29 cellular contexts compared by ENCODE assay signal in genomic region chr5:38330207-38330606, GRCh38.
DNase-seq lines count a peak whose midpoint lies in the region; ATAC-seq, FAIRE-seq and TF ChIP-seq lines count a peak whose summit lies in the region.
"Had no signal": no experiment of that assay in that cellular context is flagged by ENCODE, and none has a peak within 500 bp of the region (broad histone marks: within the 10 kb centered on the region; RNA-seq: fewer than 3 reads in every experiment).

No MANE protein-coding gene starts in this region.

- H3K27me3 Mint-ChIP-seq in endothelial cell (ENCODE audit: unreplicated experiment), result no peaks in the 10 kb centered on the region
- H3K27me3 Mint-ChIP-seq: activated naive CD8-positive, alpha-beta T cell treated with anti-CD3 and anti-CD28 coated beads, Interleukin-2, amount 10 ng/mL, durations not matched to agents 7 days and 5 days had no signal

- no peak overlapping the region for H3K4me3 ChIP-seq in keratinocyte (ENCODE audit: control insufficient read depth in 2 of 3, extremely low read depth in 1 of 3, insufficient read depth in 2 of 3, low read depth in 1 of 3, low read length in 3 of 3)
- H3K4me3 ChIP-seq: lower lobe of right lung, spleen had no signal

- H3K79me2 ChIP-seq in keratinocyte (ENCODE audit: control insufficient read depth, insufficient read depth, low read length), result no peaks in the 10 kb centered on the region

- H3K4me3 Mint-ChIP-seq in endothelial cell (ENCODE audit: unreplicated experiment), result no peak overlapping the region
- H3K4me3 Mint-ChIP-seq: activated naive CD8-positive, alpha-beta T cell treated with anti-CD3 and anti-CD28 coated beads, Interleukin-2, amount 10 ng/mL, durations not matched to agents 7 days and 5 days; T-helper 2 cell treated with Interferon-gamma antibody and Interleukin-4, amounts not matched to agents 5 μg/mL and 100 μg/mL, for 36 hours; WTC11 had no signal

- DNase-seq in AG08395 (ENCODE audit: low spot score), result peak; percentile 78
- DNase-seq in HT1080 (ENCODE audit: low read depth), result peak; percentile 78
- DNase-seq in astrocyte of the hippocampus (ENCODE audit: low read depth, low spot score), result peak; percentile 48
- no peak for DNase-seq in keratinocyte (ENCODE audit: low read depth, low spot score)
- DNase-seq in NCI-H82 (lab: John Stamatoyannopoulos, UW), result no peak
- DNase-seq in GM12891 (ENCODE audit: insufficient read length, low spot score), result no peak
- no peak for DNase-seq in endothelial cell (ENCODE audit: low spot score)
- DNase-seq: 8988T; activated CD4-positive, alpha-beta T cell treated with anti-CD3 and anti-CD28 coated beads, Interleukin-2, amount 50 U/mL, for 4 hours; activated CD8-positive, alpha-beta memory T cell treated with anti-CD3 and anti-CD28 coated beads, Interleukin-2, amount 50 U/mL, for 4 hours; activated naive CD8-positive, alpha-beta T cell treated with anti-CD3 and anti-CD28 coated beads, Interleukin-2, amount 10 ng/mL, durations not matched to agents 7 days and 5 days; BE2C; cortex of kidney; DMS79 treated with DMSO at 0.1 percent for 48 hours; hippocampal formation; lower lobe of right lung; NCI-H1436 treated with DMSO at 0.1 percent for 48 hours; NCI-H510A treated with DMSO at 0.1 percent for 48 hours; nucleus accumbens; spleen; stimulated activated CD4-positive, alpha-beta T cell treated with anti-CD3 and anti-CD28 coated beads, Interleukin-4, amount 100 ng/mL, for 4 hours; stimulated activated naive CD8-positive, alpha-beta T cell treated with anti-CD3 and anti-CD28 coated beads, Interleukin-15, Interleukin-2, amounts not matched to agents 100 U/mL and 50 U/mL, for 24 hours had no signal

- no peaks in the 10 kb centered on the region for H3K27me3 ChIP-seq in keratinocyte (ENCODE audit: control insufficient read depth, extremely low read depth, insufficient read depth, low read length)
- H3K27me3 ChIP-seq: BE2C, spleen had no signal

- dilution Hi-C loops in keratinocyte (cut with MboI; ENCODE audit: extremely low pct_ligation_motif_present, low sequenced_read_pairs), result no loop called here

- no peaks in the 10 kb centered on the region for H3K9me3 Mint-ChIP-seq in endothelial cell (ENCODE audit: unreplicated experiment)
- H3K9me3 Mint-ChIP-seq: activated naive CD8-positive, alpha-beta T cell treated with anti-CD3 and anti-CD28 coated beads, Interleukin-2, amount 10 ng/mL, durations not matched to agents 7 days and 5 days; T-helper 2 cell treated with Interferon-gamma antibody and Interleukin-4, amounts not matched to agents 5 μg/mL and 100 μg/mL, for 36 hours had no signal

- H3K36me3 ChIP-seq in keratinocyte (ENCODE audit: control insufficient read depth in 2 of 2, extremely low read depth in 1 of 2, insufficient read depth in 2 of 2, low read length in 2 of 2), result no peaks in the 10 kb centered on the region
- H3K36me3 ChIP-seq: BE2C, lower lobe of right lung, spleen had no signal

- no peak overlapping the region for H3K27ac Mint-ChIP-seq in endothelial cell (ENCODE audit: unreplicated experiment)
- H3K27ac Mint-ChIP-seq: activated naive CD8-positive, alpha-beta T cell treated with anti-CD3 and anti-CD28 coated beads, Interleukin-2, amount 10 ng/mL, durations not matched to agents 7 days and 5 days; T-helper 2 cell treated with Interferon-gamma antibody and Interleukin-4, amounts not matched to agents 5 μg/mL and 100 μg/mL, for 36 hours; WTC11 had no signal

- H3K27ac ChIP-seq in keratinocyte (ENCODE audit: control insufficient read depth, insufficient read depth, low read length), result no peak overlapping the region
- H3K27ac ChIP-seq: HL-60, lower lobe of right lung, spleen had no signal

- H3K9me1 ChIP-seq in keratinocyte (ENCODE audit: control insufficient read depth, extremely low read depth, insufficient read depth, low read length), result no peaks in the 10 kb centered on the region

- TF ChIP-seq POLR2A in GM12891 (IDR thresholded peaks at IDR 0.05; ENCODE audit: low read depth, low read length), result no peak

- no peak overlapping the region for H3K4me2 ChIP-seq in keratinocyte (ENCODE audit: control insufficient read depth, extremely low read depth, insufficient read depth, low read depth, low read length)

- no peaks in the 10 kb centered on the region for H3K36me3 Mint-ChIP-seq in endothelial cell (ENCODE audit: low read depth, unreplicated experiment)
- H3K36me3 Mint-ChIP-seq: activated naive CD8-positive, alpha-beta T cell treated with anti-CD3 and anti-CD28 coated beads, Interleukin-2, amount 10 ng/mL, durations not matched to agents 7 days and 5 days had no signal

- H3K4me1 Mint-ChIP-seq in endothelial cell (ENCODE audit: unreplicated experiment), result no peaks in the 10 kb centered on the region
- H3K4me1 Mint-ChIP-seq: activated naive CD8-positive, alpha-beta T cell treated with anti-CD3 and anti-CD28 coated beads, Interleukin-2, amount 10 ng/mL, durations not matched to agents 7 days and 5 days had no signal

- no peaks in the 10 kb centered on the region for H4K20me1 ChIP-seq in keratinocyte (ENCODE audit: control insufficient read depth, extremely low read depth, insufficient read depth, low read length)

- FAIRE-seq in keratinocyte (lab: Jason Lieb, UNC), result peak; percentile 29
- no peak for FAIRE-seq in GM12891 (lab: Jason Lieb, UNC)
- FAIRE-seq: H1, islet of Langerhans had no signal

- no peak overlapping the region for H3K9ac ChIP-seq in keratinocyte (ENCODE audit: control insufficient read depth, extremely low read depth, insufficient read depth, low read length)

- H2AFZ ChIP-seq in keratinocyte (ENCODE audit: control insufficient read depth, low read length), result no peak overlapping the region

- TF ChIP-seq CTCF in keratinocyte (optimal IDR thresholded peaks at IDR 0.05 in 1 of 3, IDR thresholded peaks at IDR 0.05 in 1 of 3, conservative IDR thresholded peaks at IDR 0.05 in 1 of 3; ENCODE audit: extremely low read depth in 1 of 3, insufficient read depth in 2 of 3, low read length in 3 of 3) (no peak), endothelial cell (IDR thresholded peaks at IDR 0.05; ENCODE audit: unreplicated experiment) (no peak)

- ATAC-seq in GM18502 (IDR thresholded peaks at IDR 0.05; ENCODE audit: poor library complexity, unreplicated experiment), result no peak
- ATAC-seq: lower lobe of right lung; SK-N-SH treated with all-trans-retinoic acid at 6 μM for 48 hours; stimulated activated naive CD8-positive, alpha-beta T cell treated with anti-CD3 and anti-CD28 coated beads, Interleukin-15, Interleukin-2, amounts not matched to agents 100 U/mL and 50 U/mL, for 24 hours; WTC11 had no signal

- H3K4me1 ChIP-seq in keratinocyte (ENCODE audit: control insufficient read depth, extremely low read depth, insufficient read depth, low read length), result peaks cover 13% of the 10 kb centered on the region
- H3K4me1 ChIP-seq: BE2C, lower lobe of right lung, spleen had no signal

- H3K9me3 ChIP-seq in keratinocyte (ENCODE audit: control insufficient read depth, low read depth, low read length), result no peaks in the 10 kb centered on the region
- H3K9me3 ChIP-seq: BE2C, lower lobe of right lung had no signal

TF ChIP-seq in GM12891, 5 proteins besides CTCF, POLR2A, EP300 and RAD21:
- TF ChIP-seq TAF1 (IDR thresholded peaks at IDR 0.05; ENCODE audit: low read depth, low read length) (no peak), PAX5 (IDR thresholded peaks at IDR 0.05; ENCODE audit: insufficient read depth, low read length, severe bottlenecking) (no peak), POU2F2 (IDR thresholded peaks at IDR 0.05; ENCODE audit: low read depth, low read length) (no peak), SPI1 (IDR thresholded peaks at IDR 0.05; ENCODE audit: low read depth, low read length) (no peak), POLR2AphosphoS5 (IDR thresholded peaks at IDR 0.05; ENCODE audit: low read depth, low read length) (no peak)

Comparison
In these comparisons a context has a peak if more than half of its experiments do, and no peak if none do; other contexts are left out.
1. DNase-seq: peak in AG08395 (single experiment), HT1080 (single experiment) and astrocyte of the hippocampus (single experiment); none in keratinocyte (single experiment), NCI-H82 (single experiment), GM12891 (single experiment) and endothelial cell (single experiment).